8 cellular contexts compared by ENCODE assay signal in the genomic region with DNA sequence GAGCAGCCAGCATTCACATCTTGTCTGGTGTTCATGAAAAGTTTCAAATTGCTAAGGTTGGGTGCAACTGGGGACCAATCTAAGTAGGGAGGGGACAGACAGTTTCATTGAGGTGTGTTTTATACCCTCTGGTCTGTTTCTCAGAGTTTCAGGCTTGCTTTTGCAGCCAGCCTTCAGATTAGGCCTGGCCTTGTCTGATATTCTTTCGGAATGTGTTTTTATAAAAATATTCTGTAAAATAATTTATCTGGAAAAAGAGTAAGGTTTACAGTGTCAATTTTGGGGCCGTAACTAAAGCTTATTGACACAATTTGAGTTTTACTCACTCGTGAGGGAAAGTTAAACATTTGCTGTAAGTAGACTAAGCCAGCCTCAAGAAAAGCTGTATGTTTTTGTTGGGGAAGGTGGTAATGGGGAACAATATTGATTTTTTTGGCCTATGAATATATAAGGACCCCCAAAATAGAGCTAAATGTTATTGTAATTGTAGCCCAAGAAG. TPM values are rescaled to one million over a fixed set of nuclear protein-coding genes. Genes with fewer than 3 reads are reported as not detected.
DNase-seq lines count a peak whose midpoint lies in the region; ATAC-seq lines count a peak whose summit lies in the region.

No MANE protein-coding gene starts in this region.

- H3K27me3 Mint-ChIP-seq in activated CD8-positive, alpha-beta T cell treated with anti-CD3 and anti-CD28 coated beads, Interleukin-2, amount 10 ng/mL, durations not matched to agents 7 days and 5 days (ENCODE audit: low read depth), result no peaks in the 10 kb centered on the region
- no peaks in the 10 kb centered on the region for H3K27me3 Mint-ChIP-seq in stimulated activated naive CD8-positive, alpha-beta T cell treated with anti-CD3 and anti-CD28 coated beads, Interleukin-15, amount 100 ng/mL, for 72 hours

- H3K27ac ChIP-seq in ACC112 (ENCODE audit: low read depth, low read length), result peak overlapping the region; percentile 85

- no peaks in the 10 kb centered on the region for H3K36me3 ChIP-seq in ACC112 (ENCODE audit: insufficient read depth, low read length)

- POLR2A ChIA-PET in activated CD8-positive, alpha-beta T cell treated with anti-CD3 and anti-CD28 coated beads, Interleukin-2, amount 10 ng/mL, durations not matched to agents 7 days and 5 days (lab: Charles Lee), result interaction anchor here (1.2 to 2.7 kb wide), 5 partner anchors 9 to 359 kb away, joined by 3 to 26 read pairs (median 9); partner anchors contain the start of genes COX7A2 and TMEM30A

- peaks cover 14% of the 10 kb centered on the region for H3K4me1 ChIP-seq in ACC112 (ENCODE audit: control insufficient read depth, insufficient read depth, low read length, unreplicated experiment)

- H3K4me3 ChIP-seq in ACC112 (ENCODE audit: low read depth, low read length) (peak overlapping the region; percentile 91), iPS-18c (ENCODE audit: insufficient read depth, low read depth, low read length) (peak overlapping the region; percentile 90)

- peaks cover 71% of the 10 kb centered on the region for H3K79me2 ChIP-seq in ACC112 (ENCODE audit: control insufficient read depth, insufficient read depth, low read length, unreplicated experiment)

- H3K27ac Mint-ChIP-seq in activated CD8-positive, alpha-beta T cell treated with anti-CD3 and anti-CD28 coated beads, Interleukin-2, amount 10 ng/mL, durations not matched to agents 7 days and 5 days, result peak overlapping the region; percentile 98
- H3K27ac Mint-ChIP-seq in stimulated activated naive CD8-positive, alpha-beta T cell treated with anti-CD3 and anti-CD28 coated beads, Interleukin-15, amount 100 ng/mL, for 72 hours, result peak overlapping the region; percentile 99

- no peak for DNase-seq in activated CD8-positive, alpha-beta T cell treated with anti-CD3 and anti-CD28 coated beads, Interleukin-2, amount 10 ng/mL, durations not matched to agents 7 days and 5 days
- DNase-seq in stimulated activated naive CD8-positive, alpha-beta T cell treated with anti-CD3 and anti-CD28 coated beads, Interleukin-15, amount 100 ng/mL, for 72 hours, result no peak
- DNase-seq in NCI-H1436 (lab: John Stamatoyannopoulos, UW), result no peak
- DNase-seq in DMS79 treated with DMSO at 0.1 percent for 48 hours (lab: John Stamatoyannopoulos, UW), result no peak

- H3K4me3 Mint-ChIP-seq in activated CD8-positive, alpha-beta T cell treated with anti-CD3 and anti-CD28 coated beads, Interleukin-2, amount 10 ng/mL, durations not matched to agents 7 days and 5 days, result peak overlapping the region; percentile 98
- H3K4me3 Mint-ChIP-seq in stimulated activated naive CD8-positive, alpha-beta T cell treated with anti-CD3 and anti-CD28 coated beads, Interleukin-15, amount 100 ng/mL, for 72 hours, result peak overlapping the region; percentile 97 to 98

- H3K9me3 ChIP-seq in iPS-18c (ENCODE audit: control insufficient read depth, insufficient read depth, low read length), result peaks cover 2% of the 10 kb centered on the region

- peaks cover 57% of the 10 kb centered on the region for H3K4me1 Mint-ChIP-seq in activated CD8-positive, alpha-beta T cell treated with anti-CD3 and anti-CD28 coated beads, Interleukin-2, amount 10 ng/mL, durations not matched to agents 7 days and 5 days (ENCODE audit: low read depth)
- H3K4me1 Mint-ChIP-seq in stimulated activated naive CD8-positive, alpha-beta T cell treated with anti-CD3 and anti-CD28 coated beads, Interleukin-15, amount 100 ng/mL, for 72 hours, result peaks cover 60% of the 10 kb centered on the region

- CTCF ChIA-PET in activated CD8-positive, alpha-beta T cell treated with anti-CD3 and anti-CD28 coated beads, Interleukin-2, amount 10 ng/mL, durations not matched to agents 7 days and 5 days (lab: Charles Lee), result interaction anchor here (1.1 to 2.2 kb wide), 5 partner anchors 9 to 20 kb away, joined by 3 to 7 read pairs (median 5); no protein-coding TSS in a partner anchor

- H3K27me3 ChIP-seq in ACC112 (ENCODE audit: insufficient read depth, low read length), result no peaks in the 10 kb centered on the region

- peak; percentile 25 for ATAC-seq in GM18867 (IDR thresholded peaks at IDR 0.05; ENCODE audit: unreplicated experiment)
- ATAC-seq in HG03095 (IDR thresholded peaks at IDR 0.05; ENCODE audit: unreplicated experiment), result peak; percentile 20
- peak; percentile 14 for ATAC-seq in activated CD8-positive, alpha-beta T cell treated with anti-CD3 and anti-CD28 coated beads, Interleukin-2, amount 10 ng/mL, durations not matched to agents 7 days and 5 days
- peak; percentile 18 for ATAC-seq in stimulated activated naive CD8-positive, alpha-beta T cell treated with anti-CD3 and anti-CD28 coated beads, Interleukin-15, amount 100 ng/mL, for 72 hours

- H2AFZ ChIP-seq in ACC112 (ENCODE audit: low read length, unreplicated experiment), result peak overlapping the region; percentile 93

- H3K36me3 Mint-ChIP-seq in activated CD8-positive, alpha-beta T cell treated with anti-CD3 and anti-CD28 coated beads, Interleukin-2, amount 10 ng/mL, durations not matched to agents 7 days and 5 days (ENCODE audit: low read depth), result peaks cover 18% of the 10 kb centered on the region

- no peaks in the 10 kb centered on the region for H3K9me3 Mint-ChIP-seq in activated CD8-positive, alpha-beta T cell treated with anti-CD3 and anti-CD28 coated beads, Interleukin-2, amount 10 ng/mL, durations not matched to agents 7 days and 5 days (ENCODE audit: insufficient read depth)
- no peaks in the 10 kb centered on the region for H3K9me3 Mint-ChIP-seq in stimulated activated naive CD8-positive, alpha-beta T cell treated with anti-CD3 and anti-CD28 coated beads, Interleukin-15, amount 100 ng/mL, for 72 hours

RNA-seq across cellular contexts. Expression of gene SENP6, which starts 1.3 kb away (rescaled TPM):
- 10 to 100 TPM; 66.2 to 68.9 TPM for total RNA-seq in activated CD8-positive, alpha-beta T cell treated with anti-CD3 and anti-CD28 coated beads, Interleukin-2, amount 10 ng/mL, durations not matched to agents 7 days and 5 days
